30 cellular contexts compared by ENCODE assay signal in genomic region chr3:79602385-79602784, GRCh38.
"Had no signal": no experiment of that assay in that cellular context is flagged by ENCODE, and none has a peak within 500 bp of the region (broad histone marks: within the 10 kb centered on the region; RNA-seq: fewer than 3 reads in every experiment).

No MANE protein-coding gene starts in this region.

- DNase-seq: activated CD4-positive, alpha-beta memory T cell treated with anti-CD3 and anti-CD28 coated beads for 36 hours; activated CD4-positive, alpha-beta T cell treated with anti-CD3 and anti-CD28 coated beads for 36 hours; activated CD4-positive, alpha-beta T cell treated with anti-CD3 and anti-CD28 coated beads, Interleukin-2, amount 10 ng/mL, durations not matched to agents 24 days and 14 days; activated CD4-positive, CD25-positive, alpha-beta regulatory T cell; activated CD4-positive, CD25-positive, alpha-beta regulatory T cell treated with anti-CD3 and anti-CD28 coated beads, Interleukin-2, amount 50 U/mL, for 72 hours; activated CD8-positive, alpha-beta memory T cell treated with anti-CD3 and anti-CD28 coated beads, Interleukin-2, amount 10 ng/mL, durations not matched to agents 7 days and 5 days; activated CD8-positive, alpha-beta memory T cell treated with anti-CD3 and anti-CD28 coated beads, Interleukin-2, amount 50 U/mL, for 4 hours; activated CD8-positive, alpha-beta T cell treated with anti-CD3 and anti-CD28 coated beads, Interleukin-2, amount 10 ng/mL, durations not matched to agents 7 days and 5 days; activated effector memory CD4-positive, alpha-beta T cell treated with anti-CD3 and anti-CD28 coated beads, Interleukin-2, amount 50 U/mL, for 16 hours; activated naive CD4-positive, alpha-beta T cell treated with anti-CD3 and anti-CD28 coated beads for 36 hours; activated naive CD8-positive, alpha-beta T cell treated with anti-CD3 and anti-CD28 coated beads for 36 hours; activated naive CD8-positive, alpha-beta T cell treated with anti-CD3 and anti-CD28 coated beads, Interleukin-2, amount 50 U/mL, for 24 hours; activated T-cell treated with anti-CD3 and anti-CD28 coated beads, Interleukin-2, amount 50 U/mL, for 1 hour; activated T-cell treated with anti-CD3 and anti-CD28 coated beads, Interleukin-2, amount 50 U/mL, for 48 hours; adrenal gland; amygdala; aorta; body of pancreas; caudate nucleus; cortex of kidney; dermis blood vessel endothelial cell; effector CD4-positive, alpha-beta T cell; effector memory CD8-positive, alpha-beta T cell; erythroblast; foreskin keratinocyte; gastrocnemius medialis; glutamatergic neuron; heart left ventricle; T-helper 17 cell had no signal

- H3K27me3 ChIP-seq: adrenal gland, body of pancreas, esophagus muscularis mucosa, foreskin keratinocyte, gastrocnemius medialis, heart left ventricle had no signal

- H3K9me3 ChIP-seq: adrenal gland, body of pancreas, esophagus muscularis mucosa, gastrocnemius medialis, heart left ventricle had no signal

- ATAC-seq: activated CD4-positive, alpha-beta T cell treated with anti-CD3 and anti-CD28 coated beads for 36 hours; activated CD8-positive, alpha-beta memory T cell treated with anti-CD3 and anti-CD28 coated beads, Interleukin-2, amount 10 ng/mL, durations not matched to agents 7 days and 5 days; activated CD8-positive, alpha-beta T cell treated with anti-CD3 and anti-CD28 coated beads, Interleukin-2, amount 10 ng/mL, durations not matched to agents 7 days and 5 days; activated naive CD8-positive, alpha-beta T cell treated with anti-CD3 and anti-CD28 coated beads, Interleukin-2, amount 50 U/mL, for 24 hours; body of pancreas; effector memory CD8-positive, alpha-beta T cell; foreskin keratinocyte; gastrocnemius medialis; heart left ventricle; T-helper 17 cell had no signal

- H3K36me3 ChIP-seq: adrenal gland, esophagus muscularis mucosa, gastrocnemius medialis, heart left ventricle had no signal

- H3K27ac ChIP-seq: adrenal gland, body of pancreas, esophagus muscularis mucosa, foreskin keratinocyte, gastrocnemius medialis, heart left ventricle had no signal

- H3K4me1 ChIP-seq: adrenal gland, body of pancreas, esophagus muscularis mucosa, gastrocnemius medialis, heart left ventricle had no signal

- H3K4me3 ChIP-seq: adrenal gland, body of pancreas, esophagus muscularis mucosa, gastrocnemius medialis, heart left ventricle had no signal
